In genomic region chr2:218306184-218306920, GRCh38 we compare ENCODE assay signal across 15 cellular contexts. TPM values are rescaled to one million over a fixed set of nuclear protein-coding genes. Genes with fewer than 3 reads are reported as not detected.
DNase-seq lines count a peak whose midpoint lies in the region; ATAC-seq, FAIRE-seq and TF ChIP-seq lines count a peak whose summit lies in the region.
"Had no signal": no experiment of that assay in that cellular context is flagged by ENCODE, and none has a peak within 500 bp of the region (broad histone marks: within the 10 kb centered on the region; RNA-seq: fewer than 3 reads in every experiment).

No MANE protein-coding gene starts in this region.

- H3K4me1 ChIP-seq in cardiac muscle cell (ENCODE audit: low read depth) (peaks cover 34% of the 10 kb centered on the region), HepG2 (ENCODE audit: insufficient read depth, low read length) (peaks cover 60% of the 10 kb centered on the region), osteoblast (ENCODE audit: insufficient read depth, low read length) (no peaks in the 10 kb centered on the region)

- no peaks in the 10 kb centered on the region for H3K27me3 ChIP-seq in cardiac muscle cell
- H3K27me3 ChIP-seq in HepG2 (ENCODE audit: control insufficient read depth in 1 of 2, insufficient read depth in 2 of 2, low read length in 2 of 2), result 0 out of 5 replicates have a peak, but pooled peaks cover 0 to 3% of the 10 kb centered on the region in 2 experiments
- no peaks in the 10 kb centered on the region for H3K27me3 ChIP-seq in osteoblast (ENCODE audit: insufficient read depth, low read length)
- H3K27me3 ChIP-seq: BLaER1 treated with 17β-estradiol and CSF1 and Interleukin-3, amounts not matched to agents 10 nM and 100 nM had no signal

- CTCF ChIA-PET in HepG2 (lab: Yijun Ruan, JAX; ENCODE audit: low intra/inter-chr PET ratio, low total read pairs), result no interaction called here

- H3K27ac Mint-ChIP-seq in activated naive CD4-positive, alpha-beta T cell treated with anti-CD3 and anti-CD28 coated beads, Interleukin-2, amount 50 U/mL, for 72 hours, result no peak overlapping the region

- H3K36me3 ChIP-seq in cardiac muscle cell (no peaks in the 10 kb centered on the region), HepG2 (replicated peaks in 1 of 2; ENCODE audit: control insufficient read depth in 1 of 2, insufficient read depth in 2 of 2, low read length in 2 of 2) (no peaks in the 10 kb centered on the region), osteoblast (ENCODE audit: insufficient read depth, low read length) (no peaks in the 10 kb centered on the region)
- H3K36me3 ChIP-seq: BLaER1 treated with 17β-estradiol and CSF1 and Interleukin-3, amounts not matched to agents 10 nM and 100 nM had no signal

- no peaks in the 10 kb centered on the region for H3K9me3 Mint-ChIP-seq in activated naive CD4-positive, alpha-beta T cell treated with anti-CD3 and anti-CD28 coated beads, Interleukin-2, amount 50 U/mL, for 72 hours
- H3K9me3 Mint-ChIP-seq: CD4-positive, CD25-positive, alpha-beta regulatory T cell had no signal

- no peak for TF ChIP-seq POLR2A in HepG2 (IDR thresholded peaks at IDR 0.05; ENCODE audit: insufficient read depth in 1 of 2, low read depth in 2 of 2, low read length in 2 of 2)

- intact Hi-C loops in cardiac septum (cut with DNase I) (no loop called here), HepG2 (cut with micrococcal nuclease; ENCODE audit: unreplicated experiment) (no loop called here)

- peak in 1 of 2 experiments; percentile 19; a peak in 1 of 4 replicates for TF ChIP-seq EP300 in HepG2 (IDR thresholded peaks at IDR 0.05; ENCODE audit: low read depth in 2 of 2, low read length in 2 of 2)
- no peak for TF ChIP-seq EP300 in HepG2 (CRISPR knock-in tag; IDR thresholded peaks at IDR 0.05; ENCODE audit: borderline replicate concordance)

- H3K27ac ChIP-seq in cardiac muscle cell, result peak overlapping the region; percentile 99
- no peak overlapping the region for H3K27ac ChIP-seq in HepG2 (ENCODE audit: extremely low read length, insufficient read depth, low read length)
- H3K27ac ChIP-seq in osteoblast (ENCODE audit: low read depth, low read length), result no peak overlapping the region
- H3K27ac ChIP-seq: BLaER1 treated with 17β-estradiol and CSF1 and Interleukin-3, amounts not matched to agents 10 nM and 100 nM; GM23248; HL-60 had no signal

- H3K79me2 ChIP-seq in HepG2 (ENCODE audit: insufficient read depth, low read length) (no peaks in the 10 kb centered on the region), osteoblast (ENCODE audit: insufficient read depth, low read length) (no peaks in the 10 kb centered on the region)

- H4K20me1 ChIP-seq in HepG2 (ENCODE audit: insufficient read depth, low read length) (no peaks in the 10 kb centered on the region), osteoblast (ENCODE audit: insufficient read depth, low read length) (no peaks in the 10 kb centered on the region)
- H4K20me1 ChIP-seq: BLaER1 treated with 17β-estradiol and CSF1 and Interleukin-3, amounts not matched to agents 10 nM and 100 nM had no signal

- no peaks in the 10 kb centered on the region for H3K36me3 Mint-ChIP-seq in activated naive CD4-positive, alpha-beta T cell treated with anti-CD3 and anti-CD28 coated beads, Interleukin-2, amount 50 U/mL, for 72 hours
- H3K36me3 Mint-ChIP-seq: CD4-positive, CD25-positive, alpha-beta regulatory T cell had no signal

- WGBS in HepG2 (ENCODE audit: low lambda C conversion rate), result 22% methylated on average over 9 of the region's 9 CpGs

- H3K9ac ChIP-seq in HepG2 (ENCODE audit: insufficient read depth, low read depth, low read length), result no peak overlapping the region
- H3K9ac ChIP-seq: BLaER1 treated with 17β-estradiol and CSF1 and Interleukin-3, amounts not matched to agents 10 nM and 100 nM; GM23248 had no signal

- in situ Hi-C loops in HepG2 (cut with HindIII; ENCODE audit: extremely low pct_ligation_motif_present, low pct_unique_long_range_greater_than_20kb), result no loop called here

- FAIRE-seq in HepG2 (lab: Jason Lieb, UNC) (peak; percentile 49), HTR-8/SVneo (lab: Jason Lieb, UNC) (no peak)
- FAIRE-seq: H54 had no signal

- TF ChIP-seq CTCF in cardiac muscle cell (IDR thresholded peaks at IDR 0.05; ENCODE audit: low read depth, low read length), result no peak
- TF ChIP-seq CTCF in HepG2 (CRISPR knock-in tag; IDR thresholded peaks at IDR 0.05), result no peak
- no peak for TF ChIP-seq CTCF in osteoblast (IDR thresholded peaks at IDR 0.05; ENCODE audit: extremely low read depth, low read depth, low read length)

- H3K9me3 ChIP-seq in cardiac muscle cell (ENCODE audit: low read depth) (no peaks in the 10 kb centered on the region), HepG2 (ENCODE audit: low read length) (no peaks in the 10 kb centered on the region), osteoblast (ENCODE audit: low read depth, low read length) (no peaks in the 10 kb centered on the region)
- H3K9me3 ChIP-seq: BLaER1 treated with 17β-estradiol and CSF1 and Interleukin-3, amounts not matched to agents 10 nM and 100 nM had no signal

- TF ChIP-seq RAD21 in HepG2 (CRISPR knock-in tag; IDR thresholded peaks at IDR 0.05), result no peak

- H3K4me3 ChIP-seq in cardiac muscle cell (no peak overlapping the region), HepG2 (replicated peaks in 1 of 3; ENCODE audit: insufficient read depth in 1 of 3, low read depth in 2 of 3, low read length in 3 of 3) (no peak overlapping the region), osteoblast (ENCODE audit: insufficient read depth, low read length) (no peak overlapping the region)
- H3K4me3 ChIP-seq: BLaER1 treated with 17β-estradiol and CSF1 and Interleukin-3, amounts not matched to agents 10 nM and 100 nM; GM23248 had no signal

- H2AFZ ChIP-seq in HepG2 (ENCODE audit: low read length), result no peak overlapping the region
- H2AFZ ChIP-seq in osteoblast (ENCODE audit: low read length), result no peak overlapping the region
- H2AFZ ChIP-seq: GM23248 had no signal

- POLR2A ChIA-PET in HepG2 (lab: Yijun Ruan, JAX), result interaction anchor here (1.1 to 2.4 kb wide), 4 partner anchors 13 to 98 kb away, joined by 4 to 9 read pairs (median 6); partner anchors contain the start of gene CATIP

- H3K4me2 ChIP-seq in HepG2 (ENCODE audit: low read depth, low read length) (peak overlapping the region; percentile 33; the same call in 1 of the 2 replicates), osteoblast (ENCODE audit: insufficient read depth, low read length) (no peak overlapping the region)

- no TSS peak for BruUV-seq in HepG2 (replicated peaks; lab: Mats Ljungman, UMichigan)

- DNase-seq in cardiac muscle cell (ENCODE audit: low read depth in 1 of 2, low spot score in 1 of 2), result no peak
- DNase-seq in cardiac septum (ENCODE audit: low spot score), result no peak
- DNase-seq in HepG2 (ENCODE audit: low spot score), result no peak
- DNase-seq in osteoblast (ENCODE audit: insufficient read length, low spot score, missing footprints), result peak; percentile 6
- no peak for DNase-seq in activated naive CD4-positive, alpha-beta T cell treated with anti-CD3 and anti-CD28 coated beads, Interleukin-2, amount 50 U/mL, for 72 hours (ENCODE audit: low spot score in 2 of 2)
- no peak for DNase-seq in HTR-8/SVneo (ENCODE audit: insufficient read length, low spot score)
- DNase-seq: 8988T; CD4-positive, CD25-positive, alpha-beta regulatory T cell; DMS53; GF-D8; GM23248 had no signal

- ATAC-seq in HepG2, result no peak
- no peak for ATAC-seq in activated naive CD4-positive, alpha-beta T cell treated with anti-CD3 and anti-CD28 coated beads, Interleukin-2, amount 50 U/mL, for 72 hours
- ATAC-seq in GM21619 (IDR thresholded peaks at IDR 0.05; ENCODE audit: unreplicated experiment), result no peak

RNA-seq across cellular contexts. Expression of gene TMBIM1, which starts 14.0 kb away (rescaled TPM):
- total RNA-seq in cardiac muscle cell (15.5 and 25.9 TPM in 2 replicates), cardiac septum (143 TPM), HepG2 (2016; rRNA removed; fragmentation: Illumina TruSeq; extraction: Trizol) (69.7 and 139 TPM in 2 replicates), osteoblast (155 and 187 TPM in 2 replicates)
- polyA plus RNA-seq in cardiac muscle cell (18.8 and 41.2 TPM in 2 replicates), HepG2 (2011; rRNA removed) (127 and 181 TPM in 2 replicates)
- total RNA-seq in HepG2 (2016; cell fraction: cytosol; rRNA removed; fragmentation: Illumina TruSeq; extraction: Trizol; ENCODE audit: low read depth), result 37.2 and 38.6 TPM in 2 replicates
- total RNA-seq in HepG2 (2016; cell fraction: insoluble cytoplasmic fraction; rRNA removed; fragmentation: Illumina TruSeq; extraction: Trizol), result 57.8 and 142 TPM in 2 replicates
- 88.3 and 90.4 TPM in 2 replicates for total RNA-seq in HepG2 (2016; cell fraction: membrane; rRNA removed; fragmentation: Illumina TruSeq; extraction: Trizol)
- 108 and 128 TPM in 2 replicates for total RNA-seq in HepG2 (2016; cell fraction: nucleus; rRNA removed; fragmentation: Illumina TruSeq; extraction: Trizol)
- 146 and 187 TPM in 2 replicates for polyA plus RNA-seq in HepG2 (2011; cell fraction: cytosol; rRNA removed)
- 207 and 243 TPM in 2 replicates for polyA plus RNA-seq in HepG2 (2011; cell fraction: nucleus; rRNA removed)
- 254 and 390 TPM in 2 replicates for polyA plus RNA-seq in HepG2 (2012)
- polyA plus RNA-seq in HepG2 (2016; cell fraction: cytosol; fragmentation: Illumina TruSeq; extraction: Trizol; ENCODE audit: low read depth), result 33.9 and 35.7 TPM in 2 replicates
- 56.2 and 61.3 TPM in 2 replicates for polyA plus RNA-seq in HepG2 (2016; cell fraction: insoluble cytoplasmic fraction; fragmentation: Illumina TruSeq; extraction: Trizol; ENCODE audit: low read depth)
- polyA plus RNA-seq in HepG2 (2016; cell fraction: membrane; fragmentation: Illumina TruSeq; extraction: Trizol; ENCODE audit: low read depth), result 62.1 and 66.4 TPM in 2 replicates
- polyA plus RNA-seq in HepG2 (2016; cell fraction: nucleus; fragmentation: Illumina TruSeq; extraction: Trizol; ENCODE audit: insufficient read depth, low read depth), result 152 and 156 TPM in 2 replicates
- 19.4 and 315 TPM in 2 replicates for polyA minus RNA-seq in HepG2 (2011; rRNA and poly(A)+ RNA removed; ENCODE audit: low replicate concordance)
- polyA minus RNA-seq in HepG2 (2011; cell fraction: cytosol; rRNA and poly(A)+ RNA removed), result 88.2 and 133 TPM in 2 replicates
- polyA minus RNA-seq in HepG2 (2011; cell fraction: nucleus; rRNA and poly(A)+ RNA removed), result 37.2 and 64.6 TPM in 2 replicates
- 10 to 100 TPM; 46.1 to 47.5 TPM for total RNA-seq in activated naive CD4-positive, alpha-beta T cell treated with anti-CD3 and anti-CD28 coated beads, Interleukin-2, amount 50 U/mL, for 72 hours

RNA-seq across cellular contexts. Expression of gene PNKD, which starts 36.0 kb away (rescaled TPM):
- total RNA-seq in cardiac muscle cell (103 and 173 TPM in 2 replicates), cardiac septum (72.6 TPM), HepG2 (2016; rRNA removed; fragmentation: Illumina TruSeq; extraction: Trizol) (50.0 and 55.9 TPM in 2 replicates), osteoblast (23.2 and 24.2 TPM in 2 replicates)
- polyA plus RNA-seq in cardiac muscle cell (206 and 287 TPM in 2 replicates), HepG2 (2011; rRNA removed) (78.0 and 80.4 TPM in 2 replicates)
- total RNA-seq in HepG2 (2016; cell fraction: cytosol; rRNA removed; fragmentation: Illumina TruSeq; extraction: Trizol; ENCODE audit: low read depth), result 21.6 and 27.3 TPM in 2 replicates
- 48.3 and 59.8 TPM in 2 replicates for total RNA-seq in HepG2 (2016; cell fraction: insoluble cytoplasmic fraction; rRNA removed; fragmentation: Illumina TruSeq; extraction: Trizol)
- 30.6 and 30.7 TPM in 2 replicates for total RNA-seq in HepG2 (2016; cell fraction: membrane; rRNA removed; fragmentation: Illumina TruSeq; extraction: Trizol)
- 34.2 and 39.5 TPM in 2 replicates for total RNA-seq in HepG2 (2016; cell fraction: nucleus; rRNA removed; fragmentation: Illumina TruSeq; extraction: Trizol)
- polyA plus RNA-seq in HepG2 (2011; cell fraction: cytosol; rRNA removed), result 48.4 and 76.6 TPM in 2 replicates
- 76.3 and 77.5 TPM in 2 replicates for polyA plus RNA-seq in HepG2 (2011; cell fraction: nucleus; rRNA removed)
- 59.5 and 60.9 TPM in 2 replicates for polyA plus RNA-seq in HepG2 (2012)
- 24.9 and 29.3 TPM in 2 replicates for polyA plus RNA-seq in HepG2 (2016; cell fraction: cytosol; fragmentation: Illumina TruSeq; extraction: Trizol; ENCODE audit: low read depth)
- polyA plus RNA-seq in HepG2 (2016; cell fraction: insoluble cytoplasmic fraction; fragmentation: Illumina TruSeq; extraction: Trizol; ENCODE audit: low read depth), result 58.0 and 59.1 TPM in 2 replicates
- 31.6 and 35.4 TPM in 2 replicates for polyA plus RNA-seq in HepG2 (2016; cell fraction: membrane; fragmentation: Illumina TruSeq; extraction: Trizol; ENCODE audit: low read depth)
- polyA plus RNA-seq in HepG2 (2016; cell fraction: nucleus; fragmentation: Illumina TruSeq; extraction: Trizol; ENCODE audit: insufficient read depth, low read depth), result 73.5 and 80.9 TPM in 2 replicates
- 33.3 and 44.2 TPM in 2 replicates for polyA minus RNA-seq in HepG2 (2011; rRNA and poly(A)+ RNA removed; ENCODE audit: low replicate concordance)
- 15.5 and 20.7 TPM in 2 replicates for polyA minus RNA-seq in HepG2 (2011; cell fraction: cytosol; rRNA and poly(A)+ RNA removed)
- 9.7 and 10.9 TPM in 2 replicates for polyA minus RNA-seq in HepG2 (2011; cell fraction: nucleus; rRNA and poly(A)+ RNA removed)
- 10 to 100 TPM; 25.1 to 30.4 TPM for total RNA-seq in activated naive CD4-positive, alpha-beta T cell treated with anti-CD3 and anti-CD28 coated beads, Interleukin-2, amount 50 U/mL, for 72 hours

RNA-seq across cellular contexts. Expression of gene AAMP, which starts 36.4 kb away (rescaled TPM):
- total RNA-seq in cardiac muscle cell (269 and 315 TPM in 2 replicates), cardiac septum (56.3 TPM), HepG2 (2016; rRNA removed; fragmentation: Illumina TruSeq; extraction: Trizol) (186 and 241 TPM in 2 replicates), osteoblast (85.7 and 97.0 TPM in 2 replicates)
- polyA plus RNA-seq in cardiac muscle cell (273 and 276 TPM in 2 replicates), HepG2 (2011; rRNA removed) (110 and 119 TPM in 2 replicates)
- 26.6 and 29.2 TPM in 2 replicates for total RNA-seq in HepG2 (2016; cell fraction: cytosol; rRNA removed; fragmentation: Illumina TruSeq; extraction: Trizol; ENCODE audit: low read depth)
- 202 and 247 TPM in 2 replicates for total RNA-seq in HepG2 (2016; cell fraction: insoluble cytoplasmic fraction; rRNA removed; fragmentation: Illumina TruSeq; extraction: Trizol)
- 56.8 and 59.3 TPM in 2 replicates for total RNA-seq in HepG2 (2016; cell fraction: membrane; rRNA removed; fragmentation: Illumina TruSeq; extraction: Trizol)
- total RNA-seq in HepG2 (2016; cell fraction: nucleus; rRNA removed; fragmentation: Illumina TruSeq; extraction: Trizol), result 85.4 and 91.7 TPM in 2 replicates
- polyA plus RNA-seq in HepG2 (2011; cell fraction: cytosol; rRNA removed), result 138 and 202 TPM in 2 replicates
- 161 and 181 TPM in 2 replicates for polyA plus RNA-seq in HepG2 (2011; cell fraction: nucleus; rRNA removed)
- polyA plus RNA-seq in HepG2 (2012), result 99.2 and 104 TPM in 2 replicates
- polyA plus RNA-seq in HepG2 (2016; cell fraction: cytosol; fragmentation: Illumina TruSeq; extraction: Trizol; ENCODE audit: low read depth), result 13.9 and 16.0 TPM in 2 replicates
- 224 and 231 TPM in 2 replicates for polyA plus RNA-seq in HepG2 (2016; cell fraction: insoluble cytoplasmic fraction; fragmentation: Illumina TruSeq; extraction: Trizol; ENCODE audit: low read depth)
- 30.9 and 33.2 TPM in 2 replicates for polyA plus RNA-seq in HepG2 (2016; cell fraction: membrane; fragmentation: Illumina TruSeq; extraction: Trizol; ENCODE audit: low read depth)
- 127 and 131 TPM in 2 replicates for polyA plus RNA-seq in HepG2 (2016; cell fraction: nucleus; fragmentation: Illumina TruSeq; extraction: Trizol; ENCODE audit: insufficient read depth, low read depth)
- 41.5 and 143 TPM in 2 replicates for polyA minus RNA-seq in HepG2 (2011; rRNA and poly(A)+ RNA removed; ENCODE audit: low replicate concordance)
- 58.2 and 63.3 TPM in 2 replicates for polyA minus RNA-seq in HepG2 (2011; cell fraction: cytosol; rRNA and poly(A)+ RNA removed)
- polyA minus RNA-seq in HepG2 (2011; cell fraction: nucleus; rRNA and poly(A)+ RNA removed), result 39.9 and 43.6 TPM in 2 replicates
- 10 to 100 TPM; 67.7 to 68.4 TPM for total RNA-seq in activated naive CD4-positive, alpha-beta T cell treated with anti-CD3 and anti-CD28 coated beads, Interleukin-2, amount 50 U/mL, for 72 hours

RNA-seq across cellular contexts. Expression of gene GPBAR1, which starts 45.5 kb away (rescaled TPM):
- total RNA-seq in cardiac muscle cell, result 2.4 and 4.4 TPM in 2 replicates
- 2.9 and 7.9 TPM in 2 replicates for polyA plus RNA-seq in cardiac muscle cell
- 1.2 TPM for total RNA-seq in cardiac septum
- 0.09 TPM in 1 of 2 replicates, not detected in the other for total RNA-seq in HepG2 (2016; rRNA removed; fragmentation: Illumina TruSeq; extraction: Trizol)
- not detected in 2 replicates for total RNA-seq in HepG2 (2016; cell fraction: cytosol; rRNA removed; fragmentation: Illumina TruSeq; extraction: Trizol; ENCODE audit: low read depth)
- total RNA-seq in HepG2 (2016; cell fraction: insoluble cytoplasmic fraction; rRNA removed; fragmentation: Illumina TruSeq; extraction: Trizol), result 0.15 TPM in 1 of 2 replicates, not detected in the other
- total RNA-seq in HepG2 (2016; cell fraction: membrane; rRNA removed; fragmentation: Illumina TruSeq; extraction: Trizol), result 0.17 TPM in 1 of 2 replicates, not detected in the other
- 0.25 and 0.38 TPM in 2 replicates for total RNA-seq in HepG2 (2016; cell fraction: nucleus; rRNA removed; fragmentation: Illumina TruSeq; extraction: Trizol)
- 0.05 and 0.09 TPM in 2 replicates for polyA plus RNA-seq in HepG2 (2011; rRNA removed)
- polyA plus RNA-seq in HepG2 (2011; cell fraction: cytosol; rRNA removed), result 0.05 and 0.12 TPM in 2 replicates
- 0.45 and 0.68 TPM in 2 replicates for polyA plus RNA-seq in HepG2 (2011; cell fraction: nucleus; rRNA removed)
- 0.09 and 0.11 TPM in 2 replicates for polyA plus RNA-seq in HepG2 (2012)
- polyA plus RNA-seq in HepG2 (2016; cell fraction: cytosol; fragmentation: Illumina TruSeq; extraction: Trizol; ENCODE audit: low read depth), result 0.08 and 0.22 TPM in 2 replicates
- 0.16 TPM in 1 of 2 replicates, not detected in the other for polyA plus RNA-seq in HepG2 (2016; cell fraction: insoluble cytoplasmic fraction; fragmentation: Illumina TruSeq; extraction: Trizol; ENCODE audit: low read depth)
- polyA plus RNA-seq in HepG2 (2016; cell fraction: membrane; fragmentation: Illumina TruSeq; extraction: Trizol; ENCODE audit: low read depth), result 0.22 and 0.27 TPM in 2 replicates
- not detected in 2 replicates for polyA plus RNA-seq in HepG2 (2016; cell fraction: nucleus; fragmentation: Illumina TruSeq; extraction: Trizol; ENCODE audit: insufficient read depth, low read depth)
- polyA minus RNA-seq in HepG2 (2011; rRNA and poly(A)+ RNA removed; ENCODE audit: low replicate concordance), result 0.12 and 1.2 TPM in 2 replicates
- not detected in 2 replicates for polyA minus RNA-seq in HepG2 (2011; cell fraction: cytosol; rRNA and poly(A)+ RNA removed)
- 1.2 and 1.5 TPM in 2 replicates for polyA minus RNA-seq in HepG2 (2011; cell fraction: nucleus; rRNA and poly(A)+ RNA removed)
- 0.36 TPM in 1 of 2 replicates, not detected in the other for total RNA-seq in osteoblast
- total RNA-seq in activated naive CD4-positive, alpha-beta T cell treated with anti-CD3 and anti-CD28 coated beads, Interleukin-2, amount 50 U/mL, for 72 hours, result under 1 TPM; 0.46 to 0.88 TPM
- total RNA-seq: GM23248 had no signal
- polyA plus RNA-seq: CD4-positive, CD25-positive, alpha-beta regulatory T cell; GM23248 had no signal

RNA-seq across cellular contexts. Expression of gene CATIP, which starts 50.3 kb away (rescaled TPM):
- 2.0 and 5.5 TPM in 2 replicates for total RNA-seq in cardiac muscle cell
- 1.2 and 5.0 TPM in 2 replicates for polyA plus RNA-seq in cardiac muscle cell
- total RNA-seq in cardiac septum, result not detected
- total RNA-seq in HepG2 (2016; rRNA removed; fragmentation: Illumina TruSeq; extraction: Trizol), result 0.22 TPM in 1 of 2 replicates, not detected in the other
- 0.35 TPM in 1 of 2 replicates, not detected in the other for total RNA-seq in HepG2 (2016; cell fraction: cytosol; rRNA removed; fragmentation: Illumina TruSeq; extraction: Trizol; ENCODE audit: low read depth)
- 0.15 TPM in 1 of 2 replicates, not detected in the other for total RNA-seq in HepG2 (2016; cell fraction: insoluble cytoplasmic fraction; rRNA removed; fragmentation: Illumina TruSeq; extraction: Trizol)
- total RNA-seq in HepG2 (2016; cell fraction: membrane; rRNA removed; fragmentation: Illumina TruSeq; extraction: Trizol), result 0.38 and 0.49 TPM in 2 replicates
- not detected in 2 replicates for total RNA-seq in HepG2 (2016; cell fraction: nucleus; rRNA removed; fragmentation: Illumina TruSeq; extraction: Trizol)
- 0.07 and 0.09 TPM in 2 replicates for polyA plus RNA-seq in HepG2 (2011; rRNA removed)
- polyA plus RNA-seq in HepG2 (2011; cell fraction: cytosol; rRNA removed), result 0.09 and 0.15 TPM in 2 replicates
- polyA plus RNA-seq in HepG2 (2011; cell fraction: nucleus; rRNA removed), result 0.48 and 0.87 TPM in 2 replicates
- polyA plus RNA-seq in HepG2 (2012), result 0.15 TPM in 1 of 2 replicates, not detected in the other
- polyA plus RNA-seq in HepG2 (2016; cell fraction: cytosol; fragmentation: Illumina TruSeq; extraction: Trizol; ENCODE audit: low read depth), result not detected in 2 replicates
- not detected in 2 replicates for polyA plus RNA-seq in HepG2 (2016; cell fraction: insoluble cytoplasmic fraction; fragmentation: Illumina TruSeq; extraction: Trizol; ENCODE audit: low read depth)
- polyA plus RNA-seq in HepG2 (2016; cell fraction: membrane; fragmentation: Illumina TruSeq; extraction: Trizol; ENCODE audit: low read depth), result not detected in 2 replicates
- polyA plus RNA-seq in HepG2 (2016; cell fraction: nucleus; fragmentation: Illumina TruSeq; extraction: Trizol; ENCODE audit: insufficient read depth, low read depth), result not detected in 2 replicates
- polyA minus RNA-seq in HepG2 (2011; rRNA and poly(A)+ RNA removed; ENCODE audit: low replicate concordance), result 0.36 TPM in 1 of 2 replicates, not detected in the other
- polyA minus RNA-seq in HepG2 (2011; cell fraction: cytosol; rRNA and poly(A)+ RNA removed), result not detected in 2 replicates
- polyA minus RNA-seq in HepG2 (2011; cell fraction: nucleus; rRNA and poly(A)+ RNA removed), result 1.4 TPM in 1 of 2 replicates, not detected in the other
- not detected in 2 replicates for total RNA-seq in osteoblast
- not detected for total RNA-seq in activated naive CD4-positive, alpha-beta T cell treated with anti-CD3 and anti-CD28 coated beads, Interleukin-2, amount 50 U/mL, for 72 hours
- total RNA-seq: CD4-positive, CD25-positive, alpha-beta regulatory T cell; GM23248 had no signal
- polyA plus RNA-seq: CD4-positive, CD25-positive, alpha-beta regulatory T cell; GM23248 had no signal
